ENCODE assay signal across 11 cellular contexts in the genomic region with DNA sequence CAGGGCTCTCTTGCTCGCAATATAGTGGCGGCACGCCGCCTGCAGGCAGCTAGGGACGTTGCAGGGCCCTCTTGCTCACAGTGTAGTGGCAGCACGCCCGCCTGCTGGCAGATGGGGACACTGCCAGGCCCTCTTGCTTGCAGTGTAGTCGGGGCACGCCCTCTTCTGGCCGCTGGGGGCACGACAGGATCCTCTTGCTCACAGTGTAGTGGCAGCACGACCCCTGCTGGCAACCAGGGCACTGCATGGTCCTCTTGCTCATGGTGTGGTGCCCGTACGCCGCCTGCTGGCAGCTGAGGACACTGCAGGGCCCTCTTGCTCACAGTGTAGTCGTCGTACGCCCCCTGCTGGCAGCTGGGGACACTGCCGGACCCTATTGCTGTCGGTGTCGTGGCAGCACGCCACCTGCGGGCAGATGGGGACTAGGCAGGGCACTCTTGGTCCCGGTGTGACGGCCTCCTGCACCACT. TPM values are rescaled to one million over a fixed set of nuclear protein-coding genes. Genes with fewer than 3 reads are reported as not detected.
DNase-seq lines count a peak whose midpoint lies in the region; ATAC-seq and TF ChIP-seq lines count a peak whose summit lies in the region.
"Not testable (repeated sequence)": the region's sequence is repeated elsewhere in the genome, so short reads cannot be mapped to it uniquely, and the experiment has no call there.
"Had no signal": no experiment of that assay in that cellular context is flagged by ENCODE, and none has a peak within 500 bp of the region (broad histone marks: within the 10 kb centered on the region; RNA-seq: fewer than 3 reads in every experiment).

No MANE protein-coding gene starts in this region.

- not testable (repeated sequence) for H3K27ac Mint-ChIP-seq in activated T-cell treated with anti-CD3 and anti-CD28 coated beads, Interleukin-2, amount 50 U/mL, for 72 hours; neural crest cell (ENCODE audit: unreplicated experiment)

- H3K9me3 ChIP-seq in RWPE2 (ENCODE audit: severe bottlenecking); upper lobe of right lung: not testable (repeated sequence)

- H3K36me3 ChIP-seq in RWPE2 (ENCODE audit: low read depth); upper lobe of right lung: not testable (repeated sequence)

- not testable (repeated sequence) for TF ChIP-seq CTCF in RWPE2 (IDR thresholded peaks at IDR 0.05; ENCODE audit: poor library complexity, severe bottlenecking)
- TF ChIP-seq CTCF in fibroblast of villous mesenchyme (IDR thresholded peaks at IDR 0.05; ENCODE audit: insufficient read depth, low read depth, low read length) = peak; percentile 46
- TF ChIP-seq CTCF in neural crest cell (conservative IDR thresholded peaks at IDR 0.05) = peak; percentile 22
- TF ChIP-seq CTCF in upper lobe of right lung (IDR thresholded peaks at IDR 0.05) = peak; percentile 24

- not testable (repeated sequence) for H3K36me3 Mint-ChIP-seq in activated T-cell treated with anti-CD3 and anti-CD28 coated beads, Interleukin-2, amount 50 U/mL, for 72 hours (ENCODE audit: insufficient read depth in 2 of 2); neural crest cell (ENCODE audit: low read depth)

- peak; percentile 87 for ATAC-seq in GM18861 (IDR thresholded peaks at IDR 0.05; ENCODE audit: unreplicated experiment)
- peak; percentile 79 for ATAC-seq in GM21737 (IDR thresholded peaks at IDR 0.05; ENCODE audit: unreplicated experiment)
- ATAC-seq in HG03139 (IDR thresholded peaks at IDR 0.05; ENCODE audit: unreplicated experiment) = peak; percentile 68
- peak; percentile 40 for ATAC-seq in RWPE2 (ENCODE audit: low read depth)
- peak; percentile 79 to 81 for ATAC-seq in activated T-cell treated with anti-CD3 and anti-CD28 coated beads, Interleukin-2, amount 50 U/mL, for 72 hours (replicated peaks in 1 of 2)
- ATAC-seq in upper lobe of right lung = peak; percentile 90

- not testable (repeated sequence) for H3K4me3 Mint-ChIP-seq in activated T-cell treated with anti-CD3 and anti-CD28 coated beads, Interleukin-2, amount 50 U/mL, for 72 hours; neural crest cell

- not testable (repeated sequence) for H3K9me3 Mint-ChIP-seq in activated T-cell treated with anti-CD3 and anti-CD28 coated beads, Interleukin-2, amount 50 U/mL, for 72 hours; neural crest cell

- H3K4me1 ChIP-seq in RWPE2 (ENCODE audit: insufficient read depth, poor library complexity, severe bottlenecking); upper lobe of right lung: not testable (repeated sequence)

- H3K4me3 ChIP-seq in RWPE2 (ENCODE audit: severe bottlenecking); upper lobe of right lung: not testable (repeated sequence)
- H3K4me3 ChIP-seq in fibroblast of villous mesenchyme (ENCODE audit: low read depth, low read length) = peak overlapping the region; percentile 27

- intact Hi-C loops in upper lobe of right lung (cut with DNase I) = not testable (repeated sequence)

- H3K27ac ChIP-seq in RWPE2 (ENCODE audit: poor library complexity, severe bottlenecking); upper lobe of right lung: not testable (repeated sequence)

- not testable (repeated sequence) for DNase-seq in RWPE2 (ENCODE audit: low spot score); fibroblast of villous mesenchyme (ENCODE audit: low read depth); neural crest cell (ENCODE audit: low read depth, low spot score)
- DNase-seq in activated T-cell treated with anti-CD3 and anti-CD28 coated beads, Interleukin-2, amount 50 U/mL, for 72 hours = peak; percentile 43 to 83
- peak; percentile 70 for DNase-seq in upper lobe of right lung

- H3K27me3 ChIP-seq in RWPE2 (ENCODE audit: insufficient read depth, poor library complexity, severe bottlenecking); upper lobe of right lung: not testable (repeated sequence)

- not testable (repeated sequence) for H3K4me1 Mint-ChIP-seq in activated T-cell treated with anti-CD3 and anti-CD28 coated beads, Interleukin-2, amount 50 U/mL, for 72 hours (ENCODE audit: low read depth); neural crest cell

- not testable (repeated sequence) for H3K27me3 Mint-ChIP-seq in activated T-cell treated with anti-CD3 and anti-CD28 coated beads, Interleukin-2, amount 50 U/mL, for 72 hours (ENCODE audit: low read depth); neural crest cell (ENCODE audit: low read depth)

RNA-seq across cellular contexts. Expression of gene SCGB1C1, which starts 3.0 kb away (rescaled TPM):
- not detected for total RNA-seq in activated T-cell treated with anti-CD3 and anti-CD28 coated beads, Interleukin-2, amount 50 U/mL, for 72 hours
- total RNA-seq in fibroblast of villous mesenchyme = not detected in 2 replicates
- total RNA-seq in neural crest cell = not detected in 2 replicates
- total RNA-seq in upper lobe of right lung = not detected
- total RNA-seq: dermis microvascular lymphatic vessel endothelial cell, M059J, sigmoid colon had no signal

RNA-seq across cellular contexts. Expression of gene BET1L, which starts 17.3 kb away (rescaled TPM):
- 10 to 100 TPM; 64.6 to 76.8 TPM for total RNA-seq in activated T-cell treated with anti-CD3 and anti-CD28 coated beads, Interleukin-2, amount 50 U/mL, for 72 hours
- total RNA-seq in fibroblast of villous mesenchyme = 22.0 and 23.8 TPM in 2 replicates
- 41.3 and 44.3 TPM in 2 replicates for total RNA-seq in neural crest cell
- total RNA-seq in upper lobe of right lung = 57.9 TPM

RNA-seq across cellular contexts. Expression of gene RIC8A, which starts 17.6 kb away (rescaled TPM):
- 100 to 1,000 TPM; 118 to 134 TPM for total RNA-seq in activated T-cell treated with anti-CD3 and anti-CD28 coated beads, Interleukin-2, amount 50 U/mL, for 72 hours
- total RNA-seq in fibroblast of villous mesenchyme (154 and 167 TPM in 2 replicates), neural crest cell (115 and 122 TPM in 2 replicates), upper lobe of right lung (91.8 TPM)

RNA-seq across cellular contexts. Expression of gene SIRT3, which starts 46.3 kb away (rescaled TPM):
- total RNA-seq in activated T-cell treated with anti-CD3 and anti-CD28 coated beads, Interleukin-2, amount 50 U/mL, for 72 hours = 10 to 100 TPM; 36.5 to 39.0 TPM
- 10.3 and 10.4 TPM in 2 replicates for total RNA-seq in fibroblast of villous mesenchyme
- 23.3 and 24.0 TPM in 2 replicates for total RNA-seq in neural crest cell
- total RNA-seq in upper lobe of right lung = 15.7 TPM

RNA-seq across cellular contexts. Expression of gene PSMD13, which starts 46.9 kb away (rescaled TPM):
- total RNA-seq in activated T-cell treated with anti-CD3 and anti-CD28 coated beads, Interleukin-2, amount 50 U/mL, for 72 hours = 100 to 1,000 TPM; 133 to 174 TPM
- 130 and 140 TPM in 2 replicates for total RNA-seq in fibroblast of villous mesenchyme
- total RNA-seq in neural crest cell = 136 and 146 TPM in 2 replicates
- total RNA-seq in upper lobe of right lung = 89.9 TPM

Comparison
In these comparisons a context has a peak if more than half of its experiments do, and no peak if none do; other contexts are left out.
1. ATAC-seq: peak in every context shown above with its lines; median percentile 90 in upper lobe of right lung; 87 in GM18861; 80 in activated T-cell treated with anti-CD3 and anti-CD28 coated beads, Interleukin-2, amount 50 U/mL, for 72 hours; 79 in GM21737; 68 in HG03139; 40 in RWPE2.